ENCODE assay signal across 32 cellular contexts in the genomic region with DNA sequence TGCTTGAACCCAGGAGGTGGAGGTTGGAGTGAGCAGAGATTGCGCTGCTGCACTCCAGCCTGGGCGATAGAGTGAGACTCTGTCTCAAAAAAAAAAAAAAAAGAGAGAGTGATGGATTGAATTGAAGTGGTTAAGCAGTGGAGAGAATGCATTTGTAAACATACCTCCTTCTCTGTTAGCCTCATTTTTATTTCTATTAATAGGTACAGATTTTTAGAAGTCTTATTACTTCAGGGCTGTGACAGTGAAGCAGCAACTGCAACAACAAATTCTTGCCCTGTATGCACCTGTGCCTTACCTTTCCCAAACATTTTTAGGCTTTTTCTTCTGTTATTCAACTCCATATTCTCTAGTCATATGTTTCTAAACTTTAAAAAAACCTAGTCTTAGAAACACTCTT.
"Had no signal": no experiment of that assay in that cellular context is flagged by ENCODE, and none has a peak within 500 bp of the region (broad histone marks: within the 10 kb centered on the region; RNA-seq: fewer than 3 reads in every experiment).

No MANE protein-coding gene starts in this region.

- H3K9me3 Mint-ChIP-seq: activated B cell treated with CpG ODN at 0.5 μM for 24 hours; activated CD4-positive, alpha-beta memory T cell treated with anti-CD3 and anti-CD28 coated beads for 36 hours; activated naive CD4-positive, alpha-beta T cell treated with anti-CD3 and anti-CD28 coated beads, Interleukin-2, amount 10 ng/mL, durations not matched to agents 7 days and 5 days; activated naive CD8-positive, alpha-beta T cell treated with anti-CD3 and anti-CD28 coated beads, Interleukin-2, amount 50 U/mL, for 24 hours; activated T-cell treated with anti-CD3 and anti-CD28 coated beads, Interleukin-2, amount 50 U/mL, for 4 hours had no signal

- DNase-seq: activated B cell treated with CpG ODN at 0.5 μM for 24 hours; activated CD4-positive, alpha-beta memory T cell treated with anti-CD3 and anti-CD28 coated beads for 36 hours; activated CD4-positive, alpha-beta T cell treated with anti-CD3 and anti-CD28 coated beads for 4 hours; activated CD4-positive, alpha-beta T cell treated with anti-CD3 and anti-CD28 coated beads, Interleukin-2, amount 50 U/mL, for 1 hour; activated CD4-positive, CD25-positive, alpha-beta regulatory T cell treated with anti-CD3 and anti-CD28 coated beads, Interleukin-2, amount 50 U/mL, for 72 hours; activated CD8-positive, alpha-beta memory T cell treated with anti-CD3 and anti-CD28 coated beads, Interleukin-2, amount 50 U/mL, for 4 hours; activated effector memory CD4-positive, alpha-beta T cell treated with Interleukin-2 at 50 U/mL for 16 hours; activated naive CD4-positive, alpha-beta T cell treated with anti-CD3 and anti-CD28 coated beads, Interleukin-2, amount 10 ng/mL, durations not matched to agents 7 days and 5 days; activated naive CD8-positive, alpha-beta T cell treated with anti-CD3 and anti-CD28 coated beads, Interleukin-2, amount 50 U/mL, for 24 hours; activated T-cell treated with anti-CD3 and anti-CD28 coated beads for 4 hours; activated T-cell treated with anti-CD3 and anti-CD28 coated beads, Interleukin-2, amount 50 U/mL, for 4 hours; anterior cingulate cortex; caudate nucleus; Karpas-422; KBM-7; NCI-H1105; NCI-H1436; NCI-H1694 treated with DMSO at 0.1 percent for 48 hours; NCI-H2029; NCI-H345; NCI-H526; NCI-H748 treated with DMSO at 0.1 percent for 48 hours; NK-92 treated with Interleukin-12 subunit alpha and Interleukin-12 subunit beta, amount 100 ng/mL, for 24 hours; PC-3; Right ventricle myocardium superior; SW 1271; T-helper 1 cell; T-helper 2 cell; T-helper 9 cell had no signal

- H3K27me3 Mint-ChIP-seq: activated B cell treated with CpG ODN at 0.5 μM for 24 hours; activated CD4-positive, alpha-beta memory T cell treated with anti-CD3 and anti-CD28 coated beads for 36 hours; activated naive CD4-positive, alpha-beta T cell treated with anti-CD3 and anti-CD28 coated beads, Interleukin-2, amount 10 ng/mL, durations not matched to agents 7 days and 5 days; activated naive CD8-positive, alpha-beta T cell; activated naive CD8-positive, alpha-beta T cell treated with anti-CD3 and anti-CD28 coated beads, Interleukin-2, amount 50 U/mL, for 24 hours; brain had no signal

- H3K4me3 Mint-ChIP-seq: activated B cell treated with CpG ODN at 0.5 μM for 24 hours; activated CD4-positive, alpha-beta memory T cell treated with anti-CD3 and anti-CD28 coated beads for 36 hours; activated naive CD4-positive, alpha-beta T cell treated with anti-CD3 and anti-CD28 coated beads, Interleukin-2, amount 10 ng/mL, durations not matched to agents 7 days and 5 days; activated naive CD8-positive, alpha-beta T cell; activated naive CD8-positive, alpha-beta T cell treated with anti-CD3 and anti-CD28 coated beads, Interleukin-2, amount 50 U/mL, for 24 hours; activated T-cell treated with anti-CD3 and anti-CD28 coated beads, Interleukin-2, amount 50 U/mL, for 4 hours; brain had no signal

- ATAC-seq: activated naive CD8-positive, alpha-beta T cell treated with anti-CD3 and anti-CD28 coated beads, Interleukin-2, amount 50 U/mL, for 24 hours; activated T-cell treated with anti-CD3 and anti-CD28 coated beads, Interleukin-2, amount 50 U/mL, for 4 hours; PC-3 had no signal

- H3K27ac Mint-ChIP-seq: activated B cell treated with CpG ODN at 0.5 μM for 24 hours; activated CD4-positive, alpha-beta memory T cell treated with anti-CD3 and anti-CD28 coated beads for 36 hours; activated naive CD4-positive, alpha-beta T cell treated with anti-CD3 and anti-CD28 coated beads, Interleukin-2, amount 10 ng/mL, durations not matched to agents 7 days and 5 days; activated naive CD8-positive, alpha-beta T cell; activated naive CD8-positive, alpha-beta T cell treated with anti-CD3 and anti-CD28 coated beads, Interleukin-2, amount 50 U/mL, for 24 hours had no signal

- H3K27ac ChIP-seq: VCaP had no signal
